Comparison of ENCODE assay signal across 12 cellular contexts in the genomic region with DNA sequence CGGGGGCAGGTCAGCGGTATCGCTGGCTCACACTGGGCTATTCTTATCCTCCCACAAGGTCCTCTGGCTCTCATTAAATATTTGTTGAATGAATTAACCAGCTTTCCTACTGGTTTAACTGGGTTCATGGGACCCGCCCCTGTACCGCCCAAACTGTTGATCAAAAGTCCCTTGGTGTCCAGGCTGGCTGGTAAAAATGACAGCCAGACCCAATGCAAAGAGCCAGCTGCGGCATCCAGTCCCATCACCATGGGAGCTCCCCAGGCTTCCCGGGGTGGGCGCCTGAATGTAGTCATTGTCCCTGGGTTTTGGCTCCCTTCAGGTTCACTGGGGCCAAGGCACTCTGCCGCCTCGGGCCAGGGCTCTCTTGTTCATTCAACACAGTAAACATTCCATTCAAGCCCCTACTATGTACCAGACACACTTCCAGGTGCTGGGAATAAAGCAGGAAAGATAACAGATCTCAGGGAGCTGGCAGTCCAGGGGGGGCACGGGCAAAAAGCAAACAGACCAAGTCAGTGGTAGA. TPM values are rescaled to one million over a fixed set of nuclear protein-coding genes. Genes with fewer than 3 reads are reported as not detected.
A peak's percentile ranks its signal among the peaks of the same experiment; 100 is the strongest.
DNase-seq lines count a peak whose midpoint lies in the region; TF ChIP-seq lines count a peak whose summit lies in the region.
"Had no signal": no experiment of that assay in that cellular context is flagged by ENCODE, and none has a peak within 500 bp of the region (broad histone marks: within the 10 kb centered on the region; RNA-seq: fewer than 3 reads in every experiment).

No MANE protein-coding gene starts in this region.

- H3K4me1 ChIP-seq in ovary (ENCODE audit: insufficient read depth), result no peaks in the 10 kb centered on the region

- DNase-seq in NCI-H1092 treated with DMSO at 0.1 percent for 48 hours (lab: John Stamatoyannopoulos, UW) (peak; percentile 73), astrocyte of the hippocampus (ENCODE audit: low read depth, low spot score) (peak; percentile 4), medulla oblongata (ENCODE audit: extremely low spot score) (peak; percentile 94), NCI-H2107 treated with DMSO at 0.1 percent for 48 hours (lab: John Stamatoyannopoulos, UW; ENCODE audit: unreplicated experiment) (no peak), ovary (no peak), ureter (ENCODE audit: low spot score) (no peak), NCI-H1105 (lab: John Stamatoyannopoulos, UW) (no peak)
- DNase-seq: activated CD4-positive, alpha-beta T cell treated with anti-CD3 and anti-CD28 coated beads for 4 hours; natural killer cell; NCI-H187 treated with DMSO at 0.1 percent for 48 hours had no signal

- no peak overlapping the region for H3K4me3 ChIP-seq in ovary

- TF ChIP-seq CTCF in 22Rv1 (IDR thresholded peaks at IDR 0.05) (no peak), ovary (IDR thresholded peaks at IDR 0.05) (no peak)

- intact Hi-C loops in ovary (cut with DNase I), result no loop called here

- no peak for TF ChIP-seq EP300 in ovary (IDR thresholded peaks at IDR 0.05)

- H3K36me3 ChIP-seq in ovary, result no peaks in the 10 kb centered on the region

- WGBS in ovary, 3 donors, result 73 to 80% (median 78%) methylated on average over 11 of the region's 11 CpGs

- H3K9me3 ChIP-seq in ovary, result no peaks in the 10 kb centered on the region

- H3K27me3 ChIP-seq in ovary, result no peaks in the 10 kb centered on the region

- H3K27ac ChIP-seq in 22Rv1, result peak overlapping the region; percentile 32; the same call in 1 of the 2 replicates
- H3K27ac ChIP-seq in ovary, result no peak overlapping the region

- no peak for TF ChIP-seq POLR2A in ovary (IDR thresholded peaks at IDR 0.05)

RNA-seq across cellular contexts. Expression of gene ATP2C2, which starts 11.7 kb away (rescaled TPM):
- 1 to 10 TPM in 4 of 7 donors, under 1 TPM in 1, not detected in 2; 0.67 to 8.5 (median 1.5) TPM for total RNA-seq in ovary
- polyA plus RNA-seq in ovary, result under 1 TPM in 1 of 2 donors, not detected in 1; 0.10 TPM
- 33.2 TPM for total RNA-seq in ureter
- total RNA-seq: natural killer cell had no signal
- polyA plus RNA-seq: AG04450 had no signal

Comparison
In these comparisons a context has a peak if more than half of its experiments do, and no peak if none do; other contexts are left out.
1. DNase-seq: peak in NCI-H1092 treated with DMSO at 0.1 percent for 48 hours (single experiment), astrocyte of the hippocampus (single experiment) and medulla oblongata (single experiment); none in NCI-H2107 treated with DMSO at 0.1 percent for 48 hours (single experiment), ovary (0 of 5), ureter (single experiment) and NCI-H1105 (single experiment).